In the genomic region with DNA sequence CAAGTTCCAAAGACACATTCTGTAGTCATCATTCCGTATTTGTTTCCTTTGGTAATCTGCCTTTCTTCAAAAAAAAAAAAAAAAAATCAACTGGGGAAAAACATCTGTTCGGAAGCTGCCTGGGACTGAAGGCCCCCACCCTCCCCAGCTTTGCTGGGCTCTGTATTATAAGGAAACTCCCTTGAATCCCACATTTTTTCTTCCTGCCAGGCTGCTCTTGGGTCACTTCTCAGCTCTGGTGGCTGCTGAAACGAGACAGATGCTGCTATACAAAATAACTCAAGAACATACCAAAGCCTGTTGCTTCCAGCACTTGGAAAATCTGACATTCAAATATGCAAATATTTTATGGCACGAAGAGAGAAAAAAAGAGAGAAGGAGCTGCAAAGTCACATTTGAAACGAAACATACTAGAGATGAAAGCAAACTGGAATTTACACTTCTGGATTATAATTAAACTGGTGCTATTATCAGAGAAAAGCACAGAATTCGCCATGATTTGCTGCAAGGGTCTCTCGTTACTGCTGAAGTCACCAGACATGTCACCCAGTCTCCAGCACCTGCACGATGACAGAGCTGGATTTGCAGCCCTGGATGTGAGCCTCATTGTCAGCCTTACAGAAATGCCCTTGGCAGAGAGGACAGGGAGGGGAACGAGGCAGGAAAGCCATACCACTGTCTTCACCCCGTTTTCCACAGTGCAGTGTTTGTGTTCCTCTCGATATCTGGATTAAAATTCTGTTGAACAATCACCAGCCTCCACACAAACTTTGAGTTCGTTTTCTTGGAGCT, we compare ENCODE assay signal across 27 cellular contexts. TPM values are rescaled to one million over a fixed set of nuclear protein-coding genes. Genes with fewer than 3 reads are reported as not detected.
DNase-seq lines count a peak whose midpoint lies in the region; ATAC-seq and FAIRE-seq lines count a peak whose summit lies in the region.
"Had no signal": no experiment of that assay in that cellular context is flagged by ENCODE, and none has a peak within 500 bp of the region (broad histone marks: within the 10 kb centered on the region; RNA-seq: fewer than 3 reads in every experiment).

No MANE protein-coding gene starts in this region.

- ATAC-seq in left ventricle myocardium superior (peak; percentile 89), sciatic nerve (peak; percentile 72), GM21447 (IDR thresholded peaks at IDR 0.05; ENCODE audit: unreplicated experiment) (no peak)
- ATAC-seq: HepG2 had no signal

- no peak overlapping the region for H3K4me3 ChIP-seq in MG63
- H3K4me3 ChIP-seq: adrenal gland, Peyer's patch, psoas muscle, testis had no signal

- peaks cover 2% of the 10 kb centered on the region; the same call in 1 of the 2 replicates for H3K27me3 ChIP-seq in MG63
- H3K27me3 ChIP-seq: adrenal gland, Peyer's patch, testis had no signal

- DNase-seq in Ammon's horn (ENCODE audit: low spot score) (peak; percentile 30), left ventricle myocardium superior (peak; percentile 49), sciatic nerve (ENCODE audit: low spot score) (no peak), SW480 (ENCODE audit: low spot score) (no peak), MG63 (no peak)
- DNase-seq: activated CD4-positive, alpha-beta memory T cell treated with anti-CD3 and anti-CD28 coated beads, Interleukin-2, amount 10 ng/mL, durations not matched to agents 7 days and 5 days; activated CD8-positive, alpha-beta memory T cell treated with anti-CD3 and anti-CD28 coated beads, Interleukin-2, amount 50 U/mL, for 48 hours; activated naive CD4-positive, alpha-beta T cell treated with Interleukin-2 at 50 U/mL for 16 hours; adrenal gland; cerebellar nuclear complex; HCEC 1CT; midbrain; naive B cell; NCI-H1417; NCI-H2029 treated with DMSO at 0.1 percent for 48 hours; NCI-H524 treated with DMSO at 0.1 percent for 48 hours; Peyer's patch; psoas muscle; stimulated activated naive CD4-positive, alpha-beta T cell treated with Interleukin-2 at 50 U/mL for 16 hours; SW 1271; T-helper 9 cell; testis had no signal

- intact Hi-C loops in left ventricle myocardium superior (cut with micrococcal nuclease) (no loop called here), sciatic nerve (cut with DNase I) (no loop called here)

- H3K9me3 ChIP-seq in MG63 = no peaks in the 10 kb centered on the region
- H3K9me3 ChIP-seq: adrenal gland, Peyer's patch, psoas muscle, testis had no signal

- no peaks in the 10 kb centered on the region for H3K36me3 ChIP-seq in MG63
- H3K36me3 ChIP-seq: adrenal gland, Peyer's patch had no signal

- peak; percentile 51 for FAIRE-seq in endometrium (lab: Jason Lieb, UNC)
- FAIRE-seq: endothelial cell of umbilical vein, GM12892, HepG2 had no signal

RNA-seq across cellular contexts. Expression of a gene that starts 47.8 kb away (rescaled TPM):
- total RNA-seq in left ventricle myocardium superior = 34.5 TPM
- total RNA-seq in sciatic nerve = 13.5 TPM
- 0.12 and 0.43 TPM in 2 replicates for total RNA-seq in MG63 (2014; rRNA removed; shearing (Covaris generic); ENCODE audit: low replicate concordance)
- total RNA-seq: HepG2 had no signal

Comparison
In these comparisons a context has a peak if more than half of its experiments do, and no peak if none do; other contexts are left out.
1. DNase-seq: peak in Ammon's horn (single experiment) and left ventricle myocardium superior (single experiment); none in sciatic nerve (single experiment), SW480 (single experiment) and MG63 (single experiment).
2. RNA of a gene that starts 47.8 kb away (total RNA-seq): 34.5 TPM in left ventricle myocardium superior (single experiment) and 13.5 TPM in sciatic nerve (single experiment); 0.12 to 0.43 TPM in MG63; every median in the first group is over 10 times any median in the second.